Comparison of ENCODE assay signal across 9 cellular contexts in genomic region chr1:222589462-222590302, GRCh38.
DNase-seq lines count a peak whose midpoint lies in the region; ATAC-seq, FAIRE-seq and TF ChIP-seq lines count a peak whose summit lies in the region.
"Had no signal": no experiment of that assay in that cellular context is flagged by ENCODE, and none has a peak within 500 bp of the region (broad histone marks: within the 10 kb centered on the region; RNA-seq: fewer than 3 reads in every experiment).

TSS of gene TAF1A (minus strand) at chr1:222589933.

- peak within 1 kb of the TSS; percentile 96 for H3K27ac Mint-ChIP-seq in central memory CD8-positive, alpha-beta T cell (ENCODE audit: low read depth)

- H3K27me3 Mint-ChIP-seq in central memory CD8-positive, alpha-beta T cell: no peaks in the 10 kb centered on the region

- peak within 1 kb of the TSS; percentile 97 for H3K4me3 Mint-ChIP-seq in central memory CD8-positive, alpha-beta T cell

- peaks cover 33% of the 10 kb centered on the region for H3K4me1 Mint-ChIP-seq in central memory CD8-positive, alpha-beta T cell

- H3K36me3 Mint-ChIP-seq in central memory CD8-positive, alpha-beta T cell (ENCODE audit: insufficient read depth): peaks cover 30% of the 10 kb centered on the region

- TF ChIP-seq CTCF in AG09309 (IDR thresholded peaks at IDR 0.05; ENCODE audit: control insufficient read depth, insufficient read depth, low read depth, low read length, missing control alignments): no peak

- no peaks in the 10 kb centered on the region for H3K9me3 Mint-ChIP-seq in central memory CD8-positive, alpha-beta T cell

- DNase-seq in AG09309 (ENCODE audit: low read depth) (peak; percentile 23), NCI-H446 (lab: John Stamatoyannopoulos, UW) (peak; percentile 74 to 82)
- DNase-seq in activated CD4-positive, CD25-positive, alpha-beta regulatory T cell (lab: John Stamatoyannopoulos, UW): peak; percentile 49 to 72 (median 66)
- peak; percentile 64 to 73 for DNase-seq in central memory CD8-positive, alpha-beta T cell (ENCODE audit: low spot score in 2 of 2)
- DNase-seq in stimulated activated CD4-positive, alpha-beta T cell treated with anti-CD3 and anti-CD28 coated beads, Interleukin-12 subunit alpha, Interleukin-12 subunit beta, amount 100 ng/mL, for 4 hours: peak; percentile 78

- H3K4me3 ChIP-seq in AG09309 (ENCODE audit: control insufficient read depth, low read depth, low read length): peak within 1 kb of the TSS; percentile 69

- FAIRE-seq in islet of Langerhans (lab: Jason Lieb, UNC): peak; percentile 51
- FAIRE-seq: colon had no signal

- ATAC-seq in GM18909 (IDR thresholded peaks at IDR 0.05; ENCODE audit: poor library complexity, unreplicated experiment) (peak; percentile 100), HG03159 (IDR thresholded peaks at IDR 0.05; ENCODE audit: unreplicated experiment) (peak; percentile 100)
- ATAC-seq in central memory CD8-positive, alpha-beta T cell (replicated peaks; ENCODE audit: extremely low read depth, poor library complexity, severe bottlenecking): peak; percentile 98

Comparison
In these comparisons a context has a peak if more than half of its experiments do, and no peak if none do; other contexts are left out.
1. Peak in every context shown above with its lines: DNase-seq, ATAC-seq and H3K4me3 ChIP-seq.
2. DNase-seq: peak in every context shown above with its lines; median percentile 78 in NCI-H446; 78 in stimulated activated CD4-positive, alpha-beta T cell treated with anti-CD3 and anti-CD28 coated beads, Interleukin-12 subunit alpha, Interleukin-12 subunit beta, amount 100 ng/mL, for 4 hours; 68 in central memory CD8-positive, alpha-beta T cell; 66 in activated CD4-positive, CD25-positive, alpha-beta regulatory T cell; 23 in AG09309.